9 cellular contexts compared by ENCODE assay signal in the genomic region with DNA sequence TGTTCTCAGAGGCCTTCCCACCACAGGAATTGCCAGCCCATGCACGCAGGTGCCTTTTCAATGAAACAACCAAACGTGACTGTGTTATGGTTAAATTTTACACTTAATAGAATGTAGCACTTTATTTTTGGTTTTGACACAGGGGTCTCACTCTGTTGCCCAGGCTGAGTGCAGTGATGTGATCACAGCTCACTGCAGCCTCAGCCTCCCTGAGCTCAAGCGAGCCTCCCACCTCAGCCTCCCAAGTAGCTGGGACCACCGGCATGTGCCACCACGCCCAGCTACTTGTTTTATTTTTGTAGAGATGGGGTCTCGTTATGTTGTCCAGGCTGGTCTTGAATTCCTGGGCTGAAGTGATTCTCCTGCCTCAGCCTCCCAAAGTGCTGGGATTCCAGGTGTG. TPM values are rescaled to one million over a fixed set of nuclear protein-coding genes. Genes with fewer than 3 reads are reported as not detected.
"Had no signal": no experiment of that assay in that cellular context is flagged by ENCODE, and none has a peak within 500 bp of the region (broad histone marks: within the 10 kb centered on the region; RNA-seq: fewer than 3 reads in every experiment).

No MANE protein-coding gene starts in this region.

- H3K27ac ChIP-seq: HL-60 had no signal

- ATAC-seq: HepG2 had no signal

- FAIRE-seq: HepG2, HTR-8/SVneo had no signal

- DNase-seq: IMR-90, KBM-7, KG1 had no signal

RNA-seq across cellular contexts. Expression of a gene that starts 51.6 kb away (rescaled TPM):
- total RNA-seq: HepG2, HT-29, HT1080, IMR-90 had no signal
- polyA plus RNA-seq: IgD-negative memory B cell, IMR-90 had no signal
